ENCODE assay signal across 8 cellular contexts in genomic region chr19:37906868-37907734, GRCh38. TPM values are rescaled to one million over a fixed set of nuclear protein-coding genes. Genes with fewer than 3 reads are reported as not detected.
A peak's percentile ranks its signal among the peaks of the same experiment; 100 is the strongest.
DNase-seq lines count a peak whose midpoint lies in the region; ATAC-seq and TF ChIP-seq lines count a peak whose summit lies in the region.

Gene SIPA1L3, plus strand, starts transcription at chr19:37907208. Its CDS starts 174,358 bp downstream, at chr19:38081566.

- H3K36me3 ChIP-seq in spleen = no peaks in the 10 kb centered on the region

- TF ChIP-seq CTCF in WI38 (IDR thresholded peaks at IDR 0.05; ENCODE audit: low read depth, low read length) (no peak), cardiac fibroblast (IDR thresholded peaks at IDR 0.05; ENCODE audit: low read depth, low read length) (no peak), spleen (IDR thresholded peaks at IDR 0.05 in 8 of 11, conservative IDR thresholded peaks at IDR 0.05 in 3 of 11) (peak in 2 of 11 experiments; percentile 37 to 41)

- peaks cover 16 to 58% (median 39%) of the 10 kb centered on the region in 6 donors for H3K4me1 ChIP-seq in spleen

- peak within 1 kb of the TSS; percentile 66 to 91 (median 84) for H3K27ac ChIP-seq in spleen

- TF ChIP-seq POLR2A in spleen (IDR thresholded peaks at IDR 0.05) = peak in 1 of 3 donors; percentile 9

- in situ Hi-C loops in ACHN (cut with HindIII; ENCODE audit: low pct_ligation_motif_present, low pct_unique_long_range_greater_than_20kb, low sequenced_read_pairs) = no loop called here

- peak; percentile 66 for ATAC-seq in GM18873 (IDR thresholded peaks at IDR 0.05; ENCODE audit: low FRiP score, unreplicated experiment)
- ATAC-seq in HG03139 (IDR thresholded peaks at IDR 0.05; ENCODE audit: unreplicated experiment) = peak; percentile 67

- DNase-seq in ACHN = peak; percentile 94
- DNase-seq in NCI-H2227 (lab: John Stamatoyannopoulos, UW; ENCODE audit: unreplicated experiment) = peak; percentile 100
- DNase-seq in cardiac fibroblast (ENCODE audit: low read depth in 2 of 2) = peak; percentile 95 to 96
- peak; percentile 93 for DNase-seq in iPS-NIHi7 (ENCODE audit: extremely low spot score)
- peak; percentile 99 for DNase-seq in spleen

- 0 to 1% (median 1%) methylated on average over 40 to 96 of the region's 96 CpGs for WGBS in spleen, 5 donors

- H3K4me3 ChIP-seq in WI38 (ENCODE audit: low read depth, low read length) (peak within 1 kb of the TSS; percentile 95), cardiac fibroblast (replicated peaks in 1 of 2; ENCODE audit: low read depth in 2 of 2, low read length in 2 of 2) (peak within 1 kb of the TSS; percentile 93 to 95), spleen (peak within 1 kb of the TSS; percentile 69 to 100 (median 96))

- intact Hi-C loops in spleen (cut with DNase I; ENCODE audit: low total_unique reads) = loop anchor here (10.0 kb wide), 1 partner anchor 318 kb away; the partner anchor contains the start of gene DPF1

- no peaks in the 10 kb centered on the region for H3K27me3 ChIP-seq in spleen (replicated peaks in 1 of 7)

- no peaks in the 10 kb centered on the region for H3K9me3 ChIP-seq in spleen

RNA-seq across cellular contexts. Expression of gene SIPA1L3, which starts in this region (rescaled TPM):
- total RNA-seq in spleen = 10 to 100 TPM; 35.9 to 62.6 (median 45.1) TPM
- 10 to 100 TPM in 1 of 3 donors, 1 to 10 TPM in 2; 5.4 to 13.4 (median 5.4) TPM for polyA plus RNA-seq in spleen

Comparison
In these comparisons a context has a peak if more than half of its experiments do, and no peak if none do; other contexts are left out.
1. Peak in every context shown above with its lines: DNase-seq, ATAC-seq, H3K4me3 ChIP-seq and H3K27ac ChIP-seq.